8 cellular contexts compared by ENCODE assay signal in genomic region chr11:65571940-65572339, GRCh38. TPM values are rescaled to one million over a fixed set of nuclear protein-coding genes. Genes with fewer than 3 reads are reported as not detected.
DNase-seq lines count a peak whose midpoint lies in the region; ATAC-seq and TF ChIP-seq lines count a peak whose summit lies in the region.

No MANE protein-coding gene starts in this region.

- H3K4me3 ChIP-seq in adrenal gland (peak overlapping the region in 2 of 4 donors; percentile 19 to 63), tibial artery (peak overlapping the region; percentile 94 to 96)

- intact Hi-C loops in adrenal gland (cut with DNase I) = loop anchor here in 1 of 2 donors (5.0 kb wide), 1 partner anchor 40 kb away; the partner anchor contains the start of gene MAP3K11
- intact Hi-C loops in tibial artery (cut with DNase I; ENCODE audit: low total_unique reads) = no loop called here

- H3K4me1 ChIP-seq in adrenal gland (replicated peaks in 1 of 2) (peaks cover 48 to 66% of the 10 kb centered on the region in 2 donors), tibial artery (peaks cover 0 to 70% (median 56%) of the 10 kb centered on the region in 4 donors)

- no peak for ATAC-seq in HG02885 (IDR thresholded peaks at IDR 0.05; ENCODE audit: poor library complexity, unreplicated experiment)

- H3K27me3 ChIP-seq in adrenal gland = no peaks in the 10 kb centered on the region
- no peaks in the 10 kb centered on the region for H3K27me3 ChIP-seq in tibial artery

- H3K9me3 ChIP-seq in adrenal gland (replicated peaks in 1 of 3) (no peaks in the 10 kb centered on the region), tibial artery (no peaks in the 10 kb centered on the region)

- DNase-seq in SIG-M5 treated with dmso at 0.1 percent for 504 hours (lab: John Stamatoyannopoulos, UW; ENCODE audit: unreplicated experiment) (peak; percentile 34), SIG-M5 (lab: John Stamatoyannopoulos, UW) (no peak), NCI-H146 (lab: John Stamatoyannopoulos, UW) (peak; percentile 35), adrenal gland (peak in 2 of 7 donors; percentile 43 to 44), kidney tubule cell (ENCODE audit: low spot score) (peak; percentile 58), tibial artery (no peak)
- DNase-seq in activated effector memory CD4-positive, alpha-beta T cell treated with anti-CD3 and anti-CD28 coated beads, Interleukin-2, amount 50 U/mL, for 16 hours = no peak

- peaks cover 0 to 3% of the 10 kb centered on the region in 2 donors for H3K36me3 ChIP-seq in adrenal gland (replicated peaks in 1 of 2)
- peaks cover 0 to 9% (median 0%) of the 10 kb centered on the region in 3 donors for H3K36me3 ChIP-seq in tibial artery

- TF ChIP-seq CTCF in adrenal gland (IDR thresholded peaks at IDR 0.05) = peak in 5 of 6 experiments; percentile 23 to 45 (median 35)
- TF ChIP-seq CTCF in tibial artery (IDR thresholded peaks at IDR 0.05) = peak; percentile 29 to 51

- 6 to 9% (median 8%) methylated on average over 11 of the region's 11 CpGs for WGBS in adrenal gland, 4 donors

- peak overlapping the region; percentile 9 to 96 (median 71) for H3K27ac ChIP-seq in adrenal gland
- peak overlapping the region; percentile 93 to 98 for H3K27ac ChIP-seq in tibial artery

- no peak for TF ChIP-seq POLR2A in adrenal gland (IDR thresholded peaks at IDR 0.05)

RNA-seq across cellular contexts. Expression of gene FAM89B, which starts 0.4 kb away (rescaled TPM):
- 10 to 100 TPM; 28.1 to 77.1 (median 46.7) TPM for total RNA-seq in adrenal gland
- 10 to 100 TPM in 2 of 3 donors, 1 to 10 TPM in 1; 7.0 to 64.4 (median 50.1) TPM for polyA plus RNA-seq in adrenal gland

RNA-seq across cellular contexts. Expression of gene ZNRD2, which starts 1.7 kb away (rescaled TPM):
- 10 to 100 TPM; 34.0 to 83.4 (median 54.2) TPM for total RNA-seq in adrenal gland
- 100 to 1,000 TPM in 2 of 3 donors, 1 to 10 TPM in 1; 9.4 to 135 (median 120) TPM for polyA plus RNA-seq in adrenal gland

RNA-seq across cellular contexts. Expression of gene EHBP1L1, which starts 3.9 kb away (rescaled TPM):
- total RNA-seq in adrenal gland = 10 to 100 TPM; 12.8 to 56.3 (median 36.0) TPM
- 10 to 100 TPM in 2 of 3 donors, 1 to 10 TPM in 1; 8.7 to 68.0 (median 33.9) TPM for polyA plus RNA-seq in adrenal gland

RNA-seq across cellular contexts. Expression of gene LTBP3, which starts 13.8 kb away (rescaled TPM):
- 100 to 1,000 TPM in 7 of 8 donors, 10 to 100 TPM in 1; 70.9 to 362 (median 221) TPM for total RNA-seq in adrenal gland
- polyA plus RNA-seq in adrenal gland = 100 to 1,000 TPM in 2 of 3 donors, 10 to 100 TPM in 1; 40.2 to 323 (median 265) TPM

RNA-seq across cellular contexts. Expression of gene KCNK7, which starts 23.7 kb away (rescaled TPM):
- total RNA-seq in adrenal gland = 1 to 10 TPM in 1 of 8 donors, under 1 TPM in 3, not detected in 4; 0.14 to 1.5 (median 0.40) TPM
- 10 to 100 TPM in 1 of 3 donors, 1 to 10 TPM in 1, not detected in 1; 2.4 to 12.5 TPM for polyA plus RNA-seq in adrenal gland

Comparison
In these comparisons a context has a peak if more than half of its experiments do, and no peak if none do; other contexts are left out.
1. DNase-seq: peak in SIG-M5 treated with dmso at 0.1 percent for 504 hours (single experiment), NCI-H146 (single experiment) and kidney tubule cell (single experiment); none in SIG-M5 (single experiment), tibial artery (0 of 2) and activated effector memory CD4-positive, alpha-beta T cell treated with anti-CD3 and anti-CD28 coated beads, Interleukin-2, amount 50 U/mL, for 16 hours (single experiment).